Comparison of ENCODE assay signal across 2 cellular contexts in the genomic region with DNA sequence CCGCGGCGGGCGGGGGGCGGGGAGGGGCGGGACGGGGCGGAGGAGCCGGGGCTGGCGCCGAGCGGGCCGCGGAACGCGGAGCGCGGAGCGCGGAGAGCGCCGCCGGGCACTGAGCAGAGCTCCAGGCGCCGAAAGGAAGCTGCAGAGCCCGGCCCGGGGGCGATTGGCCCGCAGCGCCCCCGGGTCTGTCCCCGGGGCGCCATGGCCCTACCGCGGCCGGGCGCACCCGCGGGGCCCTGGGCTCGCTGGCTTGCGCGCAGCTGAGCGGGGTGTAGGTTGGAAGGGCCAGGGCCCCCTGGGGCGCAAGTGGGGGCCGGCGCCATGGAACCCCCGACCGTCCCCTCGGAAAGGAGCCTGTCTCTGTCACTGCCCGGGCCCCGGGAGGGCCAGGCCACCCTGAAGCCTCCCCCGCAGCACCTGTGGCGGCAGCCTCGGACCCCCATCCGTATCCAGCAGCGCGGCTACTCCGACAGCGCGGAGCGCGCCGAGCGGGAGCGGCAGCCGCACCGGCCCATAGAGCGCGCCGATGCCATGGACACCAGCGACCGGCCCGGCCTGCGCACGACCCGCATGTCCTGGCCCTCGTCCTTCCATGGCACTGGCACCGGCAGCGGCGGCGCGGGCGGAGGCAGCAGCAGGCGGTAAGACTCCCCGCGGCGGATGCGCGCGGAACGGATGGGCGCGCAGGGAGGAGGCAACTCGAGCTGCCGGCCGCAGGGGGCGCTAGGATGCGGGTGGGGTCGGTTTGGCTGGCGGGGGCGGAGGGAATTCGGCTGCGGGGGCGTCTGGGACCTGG.
A peak's percentile ranks its signal among the peaks of the same experiment; 100 is the strongest.
TF ChIP-seq lines count a peak whose summit lies in the region.

A gene (plus strand): TSS at position 95 of the 796 bp plus-strand sequence. CDS start 227 bp downstream, at position 322.

TF ChIP-seq in Ishikawa, 13 proteins besides CTCF, POLR2A, EP300 and RAD21 (continued from another document):
- TF ChIP-seq TCF12 (IDR thresholded peaks at IDR 0.05; ENCODE audit: low read depth), result peak; percentile 29; the same call in 1 of the 2 replicates
- TF ChIP-seq, protein P1, sequence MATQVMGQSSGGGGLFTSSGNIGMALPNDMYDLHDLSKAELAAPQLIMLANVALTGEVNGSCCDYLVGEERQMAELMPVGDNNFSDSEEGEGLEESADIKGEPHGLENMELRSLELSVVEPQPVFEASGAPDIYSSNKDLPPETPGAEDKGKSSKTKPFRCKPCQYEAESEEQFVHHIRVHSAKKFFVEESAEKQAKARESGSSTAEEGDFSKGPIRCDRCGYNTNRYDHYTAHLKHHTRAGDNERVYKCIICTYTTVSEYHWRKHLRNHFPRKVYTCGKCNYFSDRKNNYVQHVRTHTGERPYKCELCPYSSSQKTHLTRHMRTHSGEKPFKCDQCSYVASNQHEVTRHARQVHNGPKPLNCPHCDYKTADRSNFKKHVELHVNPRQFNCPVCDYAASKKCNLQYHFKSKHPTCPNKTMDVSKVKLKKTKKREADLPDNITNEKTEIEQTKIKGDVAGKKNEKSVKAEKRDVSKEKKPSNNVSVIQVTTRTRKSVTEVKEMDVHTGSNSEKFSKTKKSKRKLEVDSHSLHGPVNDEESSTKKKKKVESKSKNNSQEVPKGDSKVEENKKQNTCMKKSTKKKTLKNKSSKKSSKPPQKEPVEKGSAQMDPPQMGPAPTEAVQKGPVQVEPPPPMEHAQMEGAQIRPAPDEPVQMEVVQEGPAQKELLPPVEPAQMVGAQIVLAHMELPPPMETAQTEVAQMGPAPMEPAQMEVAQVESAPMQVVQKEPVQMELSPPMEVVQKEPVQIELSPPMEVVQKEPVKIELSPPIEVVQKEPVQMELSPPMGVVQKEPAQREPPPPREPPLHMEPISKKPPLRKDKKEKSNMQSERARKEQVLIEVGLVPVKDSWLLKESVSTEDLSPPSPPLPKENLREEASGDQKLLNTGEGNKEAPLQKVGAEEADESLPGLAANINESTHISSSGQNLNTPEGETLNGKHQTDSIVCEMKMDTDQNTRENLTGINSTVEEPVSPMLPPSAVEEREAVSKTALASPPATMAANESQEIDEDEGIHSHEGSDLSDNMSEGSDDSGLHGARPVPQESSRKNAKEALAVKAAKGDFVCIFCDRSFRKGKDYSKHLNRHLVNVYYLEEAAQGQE (IDR thresholded peaks at IDR 0.05; ENCODE audit: low read depth), result no peak
- TF ChIP-seq EGR1 (IDR thresholded peaks at IDR 0.05), result peak; percentile 89
- TF ChIP-seq YY1 (IDR thresholded peaks at IDR 0.05; ENCODE audit: low read depth), result no peak
- TF ChIP-seq TEAD4 (IDR thresholded peaks at IDR 0.05), result peak; percentile 41; the same call in 1 of the 2 replicates
- TF ChIP-seq, protein P2, sequence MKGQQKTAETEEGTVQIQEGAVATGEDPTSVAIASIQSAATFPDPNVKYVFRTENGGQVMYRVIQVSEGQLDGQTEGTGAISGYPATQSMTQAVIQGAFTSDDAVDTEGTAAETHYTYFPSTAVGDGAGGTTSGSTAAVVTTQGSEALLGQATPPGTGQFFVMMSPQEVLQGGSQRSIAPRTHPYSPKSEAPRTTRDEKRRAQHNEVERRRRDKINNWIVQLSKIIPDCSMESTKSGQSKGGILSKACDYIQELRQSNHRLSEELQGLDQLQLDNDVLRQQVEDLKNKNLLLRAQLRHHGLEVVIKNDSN (IDR thresholded peaks at IDR 0.05), result no peak
- peak; percentile 84 for TF ChIP-seq ZBTB7A (IDR thresholded peaks at IDR 0.05; ENCODE audit: low read depth)
- TF ChIP-seq, protein P3, sequence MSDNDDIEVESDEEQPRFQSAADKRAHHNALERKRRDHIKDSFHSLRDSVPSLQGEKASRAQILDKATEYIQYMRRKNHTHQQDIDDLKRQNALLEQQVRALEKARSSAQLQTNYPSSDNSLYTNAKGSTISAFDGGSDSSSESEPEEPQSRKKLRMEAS (IDR thresholded peaks at IDR 0.05), result peak; percentile 71

TF ChIP-seq in H1, 55 proteins besides CTCF, POLR2A, EP300 and RAD21 (continued from another document):
- TF ChIP-seq RFX5 (IDR thresholded peaks at IDR 0.05; ENCODE audit: borderline replicate concordance, low read depth, low read length), result no peak
- 0 out of 2 replicates have a peak, but pooled peaks have one; percentile 4 for TF ChIP-seq TBP (IDR thresholded peaks at IDR 0.05; ENCODE audit: low read depth, low read length)
- no peak for TF ChIP-seq BCL11A (IDR thresholded peaks at IDR 0.05; ENCODE audit: low read depth in 2 of 2, low read length in 2 of 2)
- TF ChIP-seq CBX5 (IDR thresholded peaks at IDR 0.05; ENCODE audit: low read depth, low read length), result no peak
- TF ChIP-seq KDM4A (IDR thresholded peaks at IDR 0.05; ENCODE audit: low read depth, low read length, severe bottlenecking), result peak; percentile 6
- TF ChIP-seq TCF12 (IDR thresholded peaks at IDR 0.05; ENCODE audit: low read depth, low read length), result no peak
- peak; percentile 27; the same call in 1 of the 2 replicates for TF ChIP-seq KDM1A (IDR thresholded peaks at IDR 0.05; ENCODE audit: borderline replicate concordance, low read length)
- TF ChIP-seq MAFK (IDR thresholded peaks at IDR 0.05; ENCODE audit: low read depth, low read length), result no peak
- TF ChIP-seq HDAC2 (IDR thresholded peaks at IDR 0.05; ENCODE audit: borderline replicate concordance in 1 of 2, low read depth in 2 of 2, low read length in 2 of 2), result no peak; a peak in 2 of 4 replicates
- TF ChIP-seq, protein P4, sequence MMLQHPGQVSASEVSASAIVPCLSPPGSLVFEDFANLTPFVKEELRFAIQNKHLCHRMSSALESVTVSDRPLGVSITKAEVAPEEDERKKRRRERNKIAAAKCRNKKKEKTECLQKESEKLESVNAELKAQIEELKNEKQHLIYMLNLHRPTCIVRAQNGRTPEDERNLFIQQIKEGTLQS (IDR thresholded peaks at IDR 0.05; ENCODE audit: insufficient read depth, low read depth, low read length), result no peak
- TF ChIP-seq HDAC6 (IDR thresholded peaks at IDR 0.05; ENCODE audit: low read depth, low read length), result no peak
- TF ChIP-seq TAF7 (optimal IDR thresholded peaks at IDR 0.05; ENCODE audit: borderline replicate concordance, low read depth, low read length), result peak; percentile 20
- TF ChIP-seq SAP30 (IDR thresholded peaks at IDR 0.05; ENCODE audit: insufficient read depth, insufficient replicate concordance, low read length), result no peak
- TF ChIP-seq, protein P3 (IDR thresholded peaks at IDR 0.05), result peak; percentile 38; the same call in 1 of the 2 replicates
- TF ChIP-seq TEAD4 (IDR thresholded peaks at IDR 0.05; ENCODE audit: low read depth, low read length), result peak; percentile 78; the same call in 1 of the 2 replicates
- TF ChIP-seq SUZ12 (IDR thresholded peaks at IDR 0.05; ENCODE audit: low read length), result no peak
- no peak for TF ChIP-seq NRF1 (IDR thresholded peaks at IDR 0.05; ENCODE audit: low read depth, low read length)
- no peak for TF ChIP-seq POLR2AphosphoS5 (IDR thresholded peaks at IDR 0.05; ENCODE audit: low read depth, low read length)
- TF ChIP-seq RNF2 (IDR thresholded peaks at IDR 0.05; ENCODE audit: borderline replicate concordance, low read depth, low read length, missing control alignments, poor library complexity, severe bottlenecking), result no peak
